In genomic region chr1:143503048-143503447, GRCh38 we compare ENCODE assay signal across 1 cellular context.
A peak's percentile ranks its signal among the peaks of the same experiment; 100 is the strongest.
TF ChIP-seq lines count a peak whose summit lies in the region.

No MANE protein-coding gene starts in this region.

TF ChIP-seq in GM12878, 131 proteins besides CTCF, POLR2A, EP300 and RAD21:
- TF ChIP-seq ZNF24 (IDR thresholded peaks at IDR 0.05) = peak; percentile 94
